ENCODE assay signal across 22 cellular contexts in genomic region chr14:28141662-28142061, GRCh38.
"Had no signal": no experiment of that assay in that cellular context is flagged by ENCODE, and none has a peak within 500 bp of the region (broad histone marks: within the 10 kb centered on the region; RNA-seq: fewer than 3 reads in every experiment).

No MANE protein-coding gene starts in this region.

- DNase-seq: activated CD4-positive, alpha-beta memory T cell treated with anti-CD3 and anti-CD28 coated beads for 36 hours; activated CD4-positive, alpha-beta T cell treated with anti-CD3 and anti-CD28 coated beads for 48 hours; activated CD8-positive, alpha-beta memory T cell treated with anti-CD3 and anti-CD28 coated beads, Interleukin-2, amount 50 U/mL, for 4 hours; activated gamma-delta T cell treated with Interleukin-2 at 50 U/mL for 16 hours; activated naive CD4-positive, alpha-beta T cell treated with anti-CD3 and anti-CD28 coated beads, Interleukin-2, amount 50 U/mL, for 16 hours; activated T-cell treated with anti-CD3 and anti-CD28 coated beads, Interleukin-2, amount 50 U/mL, for 1 hour; amniotic stem cell; cortex of kidney; effector memory CD8-positive, alpha-beta T cell; erythroblast; islet precursor cell; left ventricle myocardium inferior; natural killer cell; stimulated activated CD4-positive, alpha-beta T cell treated with anti-CD3 and anti-CD28 coated beads, Interleukin-1b, Interleukin-23, amount 100 ng/mL, for 48 hours; stimulated activated CD4-positive, alpha-beta T cell treated with anti-CD3 and anti-CD28 coated beads, Interleukin-4, amount 100 ng/mL, for 4 hours; stimulated activated CD8-positive, alpha-beta memory T cell treated with anti-CD3 and anti-CD28 coated beads, Interleukin-4, amount 100 ng/mL, for 48 hours; stimulated activated naive CD8-positive, alpha-beta T cell treated with anti-CD3 and anti-CD28 coated beads, Interleukin-15, amount 100 ng/mL, for 72 hours; uterus; WERI-Rb-1 had no signal

- ATAC-seq: activated CD4-positive, CD25-positive, alpha-beta regulatory T cell treated with anti-CD3 and anti-CD28 coated beads, Interleukin-2, amount 50 U/mL, for 24 hours; effector memory CD8-positive, alpha-beta T cell; gastroesophageal sphincter; natural killer cell; stimulated activated memory B cell treated with anti-CD40 and anti-IgM and Interleukin-4, amounts not matched to agents 10 μg/mL and 1 μg/mL and 100 μg/mL, for 72 hours; stimulated activated naive CD8-positive, alpha-beta T cell treated with anti-CD3 and anti-CD28 coated beads, Interleukin-15, amount 100 ng/mL, for 72 hours had no signal
